17 cellular contexts compared by ENCODE assay signal in genomic region chr10:68938117-68938516, GRCh38. TPM values are rescaled to one million over a fixed set of nuclear protein-coding genes. Genes with fewer than 3 reads are reported as not detected.
DNase-seq lines count a peak whose midpoint lies in the region; ATAC-seq, FAIRE-seq and TF ChIP-seq lines count a peak whose summit lies in the region.
"Had no signal": no experiment of that assay in that cellular context is flagged by ENCODE, and none has a peak within 500 bp of the region (broad histone marks: within the 10 kb centered on the region; RNA-seq: fewer than 3 reads in every experiment).

No MANE protein-coding gene starts in this region.

- H3K79me2 ChIP-seq in fibroblast of lung (ENCODE audit: control insufficient read depth, insufficient read depth, low read length): no peaks in the 10 kb centered on the region
- no peaks in the 10 kb centered on the region for H3K79me2 ChIP-seq in MM.1S (ENCODE audit: low read length)

- H4K20me1 ChIP-seq in fibroblast of lung (ENCODE audit: control insufficient read depth, extremely low read depth, insufficient read depth, low read length): no peaks in the 10 kb centered on the region
- H4K20me1 ChIP-seq in MM.1S (ENCODE audit: insufficient read depth, low read length): no peaks in the 10 kb centered on the region

- no peak overlapping the region for H3K4me3 Mint-ChIP-seq in activated CD8-positive, alpha-beta memory T cell treated with anti-CD3 and anti-CD28 coated beads, Interleukin-2, amount 10 ng/mL, durations not matched to agents 7 days and 5 days
- no peak overlapping the region for H3K4me3 Mint-ChIP-seq in stimulated activated naive B cell treated with anti-CD40 and anti-IgM and Interleukin-4, amounts not matched to agents 10 μg/mL and 1 μg/mL and 100 μg/mL, for 72 hours
- H3K4me3 Mint-ChIP-seq: type B pancreatic cell had no signal

- H3K4me1 ChIP-seq in fibroblast of lung (ENCODE audit: control insufficient read depth, extremely low read depth, insufficient read depth, low read length) (no peaks in the 10 kb centered on the region), MM.1S (ENCODE audit: low read length) (no peaks in the 10 kb centered on the region), small intestine (ENCODE audit: control insufficient read depth in 2 of 2, insufficient read depth in 1 of 2, low read depth in 1 of 2, low read length in 1 of 2) (no peaks in the 10 kb centered on the region)
- H3K4me1 ChIP-seq: esophagus muscularis mucosa had no signal

- peaks cover 9% of the 10 kb centered on the region for H3K4me1 Mint-ChIP-seq in activated CD8-positive, alpha-beta memory T cell treated with anti-CD3 and anti-CD28 coated beads, Interleukin-2, amount 10 ng/mL, durations not matched to agents 7 days and 5 days
- H3K4me1 Mint-ChIP-seq in stimulated activated naive B cell treated with anti-CD40 and anti-IgM and Interleukin-4, amounts not matched to agents 10 μg/mL and 1 μg/mL and 100 μg/mL, for 72 hours: no peaks in the 10 kb centered on the region

- CTCF ChIA-PET in activated CD8-positive, alpha-beta memory T cell treated with anti-CD3 and anti-CD28 coated beads, Interleukin-2, amount 10 ng/mL, durations not matched to agents 7 days and 5 days (lab: Charles Lee): interaction anchor here (1.6 kb wide), 1 partner anchor 12 kb away, joined by 3 read pairs; no protein-coding TSS in a partner anchor

- no peaks in the 10 kb centered on the region for H3K9me3 Mint-ChIP-seq in activated CD8-positive, alpha-beta memory T cell treated with anti-CD3 and anti-CD28 coated beads, Interleukin-2, amount 10 ng/mL, durations not matched to agents 7 days and 5 days (ENCODE audit: low read depth)
- H3K9me3 Mint-ChIP-seq in stimulated activated naive B cell treated with anti-CD40 and anti-IgM and Interleukin-4, amounts not matched to agents 10 μg/mL and 1 μg/mL and 100 μg/mL, for 72 hours: no peaks in the 10 kb centered on the region
- H3K9me3 Mint-ChIP-seq: type B pancreatic cell had no signal

- 80 to 82% (median 82%) methylated on average over 2 of the region's 2 CpGs for WGBS in small intestine, 3 donors

- H3K9ac ChIP-seq in fibroblast of lung (ENCODE audit: insufficient read depth, low read length) (no peak overlapping the region), MM.1S (ENCODE audit: low read length) (no peak overlapping the region)

- no peaks in the 10 kb centered on the region for H3K27me3 ChIP-seq in fibroblast of lung (ENCODE audit: control insufficient read depth, insufficient read depth, low read length)
- no peaks in the 10 kb centered on the region for H3K27me3 ChIP-seq in MM.1S (replicated peaks; ENCODE audit: insufficient read depth, low read length)
- H3K27me3 ChIP-seq in small intestine (ENCODE audit: control insufficient read depth in 2 of 2, insufficient read depth in 2 of 2, low read length in 2 of 2): no peaks in the 10 kb centered on the region
- H3K27me3 ChIP-seq: esophagus muscularis mucosa had no signal

- H3K36me3 Mint-ChIP-seq in activated CD8-positive, alpha-beta memory T cell treated with anti-CD3 and anti-CD28 coated beads, Interleukin-2, amount 10 ng/mL, durations not matched to agents 7 days and 5 days: peaks cover 38% of the 10 kb centered on the region
- H3K36me3 Mint-ChIP-seq in stimulated activated naive B cell treated with anti-CD40 and anti-IgM and Interleukin-4, amounts not matched to agents 10 μg/mL and 1 μg/mL and 100 μg/mL, for 72 hours: peaks cover 17 to 25% of the 10 kb centered on the region in 2 donors

- ATAC-seq in activated CD8-positive, alpha-beta memory T cell treated with anti-CD3 and anti-CD28 coated beads, Interleukin-2, amount 10 ng/mL, durations not matched to agents 7 days and 5 days: no peak
- no peak for ATAC-seq in stimulated activated naive B cell treated with anti-CD40 and anti-IgM and Interleukin-4, amounts not matched to agents 10 μg/mL and 1 μg/mL and 100 μg/mL, for 72 hours (replicated peaks)
- ATAC-seq in HG03159 (IDR thresholded peaks at IDR 0.05; ENCODE audit: unreplicated experiment): no peak
- ATAC-seq: left ventricle myocardium superior had no signal

- no peak for FAIRE-seq in small intestine (lab: Jason Lieb, UNC)
- FAIRE-seq: D721Med had no signal

- H3K27ac Mint-ChIP-seq in activated CD8-positive, alpha-beta memory T cell treated with anti-CD3 and anti-CD28 coated beads, Interleukin-2, amount 10 ng/mL, durations not matched to agents 7 days and 5 days: peak overlapping the region; percentile 1
- peak overlapping the region; percentile 11 for H3K27ac Mint-ChIP-seq in stimulated activated naive B cell treated with anti-CD40 and anti-IgM and Interleukin-4, amounts not matched to agents 10 μg/mL and 1 μg/mL and 100 μg/mL, for 72 hours
- H3K27ac Mint-ChIP-seq: type B pancreatic cell had no signal

- H3K36me3 ChIP-seq in fibroblast of lung (ENCODE audit: control insufficient read depth, insufficient read depth, low read length) (peaks cover 1% of the 10 kb centered on the region), MM.1S (replicated peaks; ENCODE audit: insufficient read depth, low read length) (peaks cover 4% of the 10 kb centered on the region; the same call in 1 of the 2 replicates), small intestine (ENCODE audit: control insufficient read depth in 2 of 2, insufficient read depth in 2 of 2, low read length in 2 of 2) (peaks cover 4% of the 10 kb centered on the region in 2 donors)

- H3K27ac ChIP-seq in fibroblast of lung (ENCODE audit: insufficient read depth, low read length) (no peak overlapping the region), MM.1S (ENCODE audit: low read length) (no peak overlapping the region), small intestine (ENCODE audit: low read depth in 1 of 2, low read length in 1 of 2) (no peak overlapping the region)
- H3K27ac ChIP-seq: esophagus muscularis mucosa had no signal

- H2AFZ ChIP-seq in fibroblast of lung (ENCODE audit: low read length) (no peak overlapping the region), MM.1S (ENCODE audit: low read length) (no peak overlapping the region)

- H3K4me3 ChIP-seq in fibroblast of lung (replicated peaks in 1 of 4; ENCODE audit: control extremely low read depth in 1 of 4, insufficient read depth in 1 of 4, low read depth in 3 of 4, low read length in 4 of 4): no peak overlapping the region
- no peak overlapping the region for H3K4me3 ChIP-seq in MM.1S (ENCODE audit: low read length)
- no peak overlapping the region for H3K4me3 ChIP-seq in small intestine (ENCODE audit: low read depth in 1 of 2, low read length in 2 of 2)
- H3K4me3 ChIP-seq: esophagus muscularis mucosa had no signal

- H3K9me2 ChIP-seq in MM.1S (replicated peaks; ENCODE audit: insufficient read depth, low read length): no peaks in the 10 kb centered on the region

- H3K27me3 Mint-ChIP-seq in activated CD8-positive, alpha-beta memory T cell treated with anti-CD3 and anti-CD28 coated beads, Interleukin-2, amount 10 ng/mL, durations not matched to agents 7 days and 5 days: no peaks in the 10 kb centered on the region
- H3K27me3 Mint-ChIP-seq in stimulated activated naive B cell treated with anti-CD40 and anti-IgM and Interleukin-4, amounts not matched to agents 10 μg/mL and 1 μg/mL and 100 μg/mL, for 72 hours: no peaks in the 10 kb centered on the region
- H3K27me3 Mint-ChIP-seq: type B pancreatic cell had no signal

- H3F3A ChIP-seq in MM.1S (ENCODE audit: insufficient read depth, low read length): no peaks in the 10 kb centered on the region

- no peak for DNase-seq in activated CD8-positive, alpha-beta memory T cell treated with anti-CD3 and anti-CD28 coated beads, Interleukin-2, amount 10 ng/mL, durations not matched to agents 7 days and 5 days
- no peak for DNase-seq in activated CD8-positive, alpha-beta memory T cell treated with anti-CD3 and anti-CD28 coated beads, Interleukin-2, amount 50 U/mL, for 4 hours
- peak; percentile 4 for DNase-seq in NCI-H69 (lab: John Stamatoyannopoulos, UW)
- DNase-seq in fibroblast of lung (ENCODE audit: low read depth in 2 of 2): peak; percentile 3 to 8
- DNase-seq in stimulated activated naive B cell treated with anti-CD40 and anti-IgM and Interleukin-4, amounts not matched to agents 10 μg/mL and 1 μg/mL and 100 μg/mL, for 72 hours: no peak
- DNase-seq in MM.1S: no peak
- no peak for DNase-seq in small intestine
- DNase-seq: activated gamma-delta T cell; left ventricle myocardium superior; NCI-H1092; NCI-H226; SIG-M5; stimulated activated naive CD4-positive, alpha-beta T cell had no signal

- H3K4me2 ChIP-seq in fibroblast of lung (ENCODE audit: extremely low read depth, insufficient read depth, low read length) (no peak overlapping the region), MM.1S (ENCODE audit: low read depth, low read length) (no peak overlapping the region)

- no peaks in the 10 kb centered on the region for H3K9me3 ChIP-seq in fibroblast of lung (ENCODE audit: control insufficient read depth, insufficient read depth, low read depth, low read length)
- no peaks in the 10 kb centered on the region for H3K9me3 ChIP-seq in MM.1S (replicated peaks; ENCODE audit: insufficient read depth, low read length)
- H3K9me3 ChIP-seq in small intestine (ENCODE audit: control insufficient read depth, low read depth): no peaks in the 10 kb centered on the region
- H3K9me3 ChIP-seq: esophagus muscularis mucosa had no signal

- TF ChIP-seq CTCF in fibroblast of lung (conservative IDR thresholded peaks at IDR 0.05 in 1 of 2, IDR thresholded peaks at IDR 0.05 in 1 of 2; ENCODE audit: low read depth in 1 of 2, low read length in 2 of 2) (no peak), MM.1S (IDR thresholded peaks at IDR 0.05; ENCODE audit: low read length) (no peak)

RNA-seq across cellular contexts. Expression of gene DDX21, which starts 17.9 kb away (rescaled TPM):
- total RNA-seq in activated CD8-positive, alpha-beta memory T cell treated with anti-CD3 and anti-CD28 coated beads, Interleukin-2, amount 10 ng/mL, durations not matched to agents 7 days and 5 days: 100 to 1,000 TPM in 1 of 2 experiments, 10 to 100 TPM in 1; 80.4 to 143 TPM
- 52.4 and 54.2 TPM in 2 replicates for total RNA-seq in fibroblast of lung
- 67.9 and 78.2 TPM in 2 replicates for polyA plus RNA-seq in fibroblast of lung
- polyA plus RNA-seq in fibroblast of lung (2012): 49.9 and 52.6 TPM in 2 replicates
- polyA minus RNA-seq in fibroblast of lung (ENCODE audit: low replicate concordance): 5.4 and 7.4 TPM in 2 replicates
- polyA plus RNA-seq in small intestine: 10 to 100 TPM; 14.1 to 40.5 (median 16.5) TPM

RNA-seq across cellular contexts. Expression of gene DDX50, which starts 37.0 kb away (rescaled TPM):
- 10 to 100 TPM; 46.6 to 48.3 TPM for total RNA-seq in activated CD8-positive, alpha-beta memory T cell treated with anti-CD3 and anti-CD28 coated beads, Interleukin-2, amount 10 ng/mL, durations not matched to agents 7 days and 5 days
- 65.5 and 69.7 TPM in 2 replicates for total RNA-seq in fibroblast of lung
- polyA plus RNA-seq in fibroblast of lung: 47.9 and 48.6 TPM in 2 replicates
- polyA plus RNA-seq in fibroblast of lung (2012): 32.1 and 32.7 TPM in 2 replicates
- 6.6 and 12.6 TPM in 2 replicates for polyA minus RNA-seq in fibroblast of lung (ENCODE audit: low replicate concordance)
- polyA plus RNA-seq in small intestine: 10 to 100 TPM; 12.3 to 25.3 (median 18.6) TPM

RNA-seq across cellular contexts. Expression of gene KIFBP, which starts 50.5 kb away (rescaled TPM):
- total RNA-seq in activated CD8-positive, alpha-beta memory T cell treated with anti-CD3 and anti-CD28 coated beads, Interleukin-2, amount 10 ng/mL, durations not matched to agents 7 days and 5 days: 10 to 100 TPM; 16.0 to 23.1 TPM
- total RNA-seq in fibroblast of lung: 25.9 and 29.7 TPM in 2 replicates
- polyA plus RNA-seq in fibroblast of lung: 60.2 and 62.0 TPM in 2 replicates
- polyA plus RNA-seq in fibroblast of lung (2012): 32.9 and 36.1 TPM in 2 replicates
- polyA minus RNA-seq in fibroblast of lung (ENCODE audit: low replicate concordance): 1.8 and 2.8 TPM in 2 replicates
- 10 to 100 TPM; 10.3 to 14.5 (median 12.0) TPM for polyA plus RNA-seq in small intestine

Comparison
In these comparisons a context has a peak if more than half of its experiments do, and no peak if none do; other contexts are left out.
1. DNase-seq: peak in NCI-H69 (single experiment) and fibroblast of lung (2 of 2); none in activated CD8-positive, alpha-beta memory T cell treated with anti-CD3 and anti-CD28 coated beads, Interleukin-2, amount 10 ng/mL, durations not matched to agents 7 days and 5 days (single experiment), activated CD8-positive, alpha-beta memory T cell treated with anti-CD3 and anti-CD28 coated beads, Interleukin-2, amount 50 U/mL, for 4 hours (single experiment), stimulated activated naive B cell treated with anti-CD40 and anti-IgM and Interleukin-4, amounts not matched to agents 10 μg/mL and 1 μg/mL and 100 μg/mL, for 72 hours (single experiment), MM.1S (single experiment) and small intestine (single experiment).